2 cellular contexts compared by ENCODE assay signal in genomic region chr19:44581288-44581687, GRCh38.
A peak's percentile ranks its signal among the peaks of the same experiment; 100 is the strongest.
TF ChIP-seq lines count a peak whose summit lies in the region.

No MANE protein-coding gene starts in this region.

TF ChIP-seq in K562, 482 proteins besides CTCF, POLR2A, EP300 and RAD21:
- TF ChIP-seq ZNF3 (CRISPR knock-in tag; IDR thresholded peaks at IDR 0.05) (peak; percentile 45; the same call in 1 of the 2 replicates), CBFB (CRISPR knock-in tag; IDR thresholded peaks at IDR 0.05) (no peak), BCOR (IDR thresholded peaks at IDR 0.05) (peak; percentile 66; the same call in 1 of the 2 replicates), RBM25 (IDR thresholded peaks at IDR 0.05; ENCODE audit: low read depth, low read length, severe bottlenecking) (peak; percentile 50), RCOR1 (IDR thresholded peaks at IDR 0.05; ENCODE audit: borderline replicate concordance in 1 of 2, low read depth in 2 of 2, low read length in 2 of 2) (0 out of 4 replicates have a peak, but pooled peaks of 1 of the 2 experiments have one; percentile 27), SMARCA5 (IDR thresholded peaks at IDR 0.05) (peak; percentile 89; the same call in 1 of the 2 replicates)

TF ChIP-seq in HepG2, 621 proteins besides CTCF, POLR2A, EP300 and RAD21:
- TF ChIP-seq ZMYM3 (CRISPR knock-in tag; IDR thresholded peaks at IDR 0.05) (peak; percentile 49; the same call in 1 of the 2 replicates), ZSCAN12 (CRISPR knock-in tag; IDR thresholded peaks at IDR 0.05) (no peak)
